In the genomic region with DNA sequence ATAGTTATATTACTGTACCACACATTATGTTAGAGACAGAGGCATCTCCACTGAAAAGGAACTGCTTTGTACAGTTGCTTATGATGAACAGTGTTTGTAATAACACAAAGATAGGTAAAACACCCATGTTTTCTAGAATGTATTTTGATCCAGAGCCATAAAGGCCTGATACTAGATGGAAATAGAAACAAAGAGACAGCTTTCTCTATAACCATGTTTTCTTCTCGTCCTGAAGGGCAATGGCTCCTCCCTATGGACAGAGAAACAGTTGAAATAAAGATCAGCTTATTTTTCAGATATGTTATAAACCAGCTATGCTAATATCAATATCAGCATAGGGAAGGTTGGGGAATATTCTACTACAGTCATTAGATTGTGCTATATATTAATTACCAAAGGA, we compare ENCODE assay signal across 10 cellular contexts.
DNase-seq lines count a peak whose midpoint lies in the region; ATAC-seq and TF ChIP-seq lines count a peak whose summit lies in the region.
"Had no signal": no experiment of that assay in that cellular context is flagged by ENCODE, and none has a peak within 500 bp of the region (broad histone marks: within the 10 kb centered on the region; RNA-seq: fewer than 3 reads in every experiment).

No MANE protein-coding gene starts in this region.

- H3K9me2 ChIP-seq in HCT116 (ENCODE audit: insufficient read depth) = no peaks in the 10 kb centered on the region

- RAD21 ChIA-PET in HCT116 (lab: Charles Lee; ENCODE audit: low non-redundant PET in 1 of 2, low total read pairs in 2 of 2, uncharacterized antibody in 2 of 2, unreplicated experiment in 2 of 2) = no interaction called here

- no TSS peak for BruUV-seq in HCT116 (replicated peaks; lab: Mats Ljungman, UMichigan)

- H3K9me3 Mint-ChIP-seq in endodermal cell = no peaks in the 10 kb centered on the region
- no peaks in the 10 kb centered on the region for H3K9me3 Mint-ChIP-seq in nephron progenitor cell

- H3K36me3 Mint-ChIP-seq in endodermal cell (ENCODE audit: low read depth) (no peaks in the 10 kb centered on the region), nephron progenitor cell (ENCODE audit: low read depth) (no peaks in the 10 kb centered on the region)
- H3K36me3 Mint-ChIP-seq: CD4-positive, CD25-positive, alpha-beta regulatory T cell had no signal

- TF ChIP-seq CTCF in 22Rv1 (IDR thresholded peaks at IDR 0.05) (peak; percentile 84), HCT116 (IDR thresholded peaks at IDR 0.05 in 2 of 3, conservative IDR thresholded peaks at IDR 0.05 in 1 of 3; ENCODE audit: borderline replicate concordance in 1 of 3, insufficient read depth in 1 of 3, low read depth in 2 of 3, low read length in 2 of 3) (peak; percentile 30 to 57 (median 49); a peak in 4 of 6 replicates), endodermal cell (conservative IDR thresholded peaks at IDR 0.05) (peak; percentile 57), ovary (IDR thresholded peaks at IDR 0.05) (no peak), nephron progenitor cell (IDR thresholded peaks at IDR 0.05) (no peak)

- peak overlapping the region; percentile 93 for H2AFZ ChIP-seq in HCT116 (ENCODE audit: low read depth, low read length, poor library complexity, severe bottlenecking)

- TF ChIP-seq RAD21 in HCT116 (IDR thresholded peaks at IDR 0.05; ENCODE audit: low read depth) = peak; percentile 79

- POLR2A ChIA-PET in HCT116 (lab: Charles Lee) = no interaction called here

- H3K4me3 Mint-ChIP-seq in endodermal cell = no peak overlapping the region
- no peak overlapping the region for H3K4me3 Mint-ChIP-seq in nephron progenitor cell
- H3K4me3 Mint-ChIP-seq: CD4-positive, CD25-positive, alpha-beta regulatory T cell had no signal

- TF ChIP-seq POLR2A in HCT116 (IDR thresholded peaks at IDR 0.05; ENCODE audit: borderline replicate concordance, extremely low read depth, insufficient read depth, insufficient read length) = no peak
- TF ChIP-seq POLR2A in ovary (IDR thresholded peaks at IDR 0.05) = no peak

- no peak overlapping the region; the same call in 1 of the 2 replicates for H3K4me2 ChIP-seq in HCT116 (ENCODE audit: low read length)

- H3K79me2 ChIP-seq in HCT116 (ENCODE audit: insufficient read depth, low read length) = no peaks in the 10 kb centered on the region

- H3K9me3 ChIP-seq in HCT116 (ENCODE audit: control insufficient read depth in 1 of 2, insufficient read depth in 1 of 2, low read depth in 1 of 2, low read length in 2 of 2) = no peaks in the 10 kb centered on the region
- no peaks in the 10 kb centered on the region for H3K9me3 ChIP-seq in endodermal cell (ENCODE audit: control insufficient read depth, low read length)
- H3K9me3 ChIP-seq in ovary = no peaks in the 10 kb centered on the region

- H3K27ac ChIP-seq in 22Rv1 (no peak overlapping the region), HCT116 (ENCODE audit: low read depth, low read length) (no peak overlapping the region), endodermal cell (ENCODE audit: low read depth, low read length) (no peak overlapping the region), ovary (no peak overlapping the region)

- DNase-seq in HCT116 (ENCODE audit: low read depth, low spot score) (peak; percentile 37), NCI-H774 (lab: John Stamatoyannopoulos, UW) (peak; percentile 68), endodermal cell (no peak), ovary (no peak), nephron progenitor cell (no peak), T-helper 9 cell (no peak)
- DNase-seq: CD4-positive, CD25-positive, alpha-beta regulatory T cell had no signal

- H3K9ac ChIP-seq in HCT116 (ENCODE audit: low read length) (no peak overlapping the region), endodermal cell (ENCODE audit: extremely low read depth, low read length, poor library complexity, severe bottlenecking) (no peak overlapping the region)

- H3K4me1 ChIP-seq in HCT116 (ENCODE audit: control insufficient read depth in 1 of 2, insufficient read depth in 2 of 2, low read length in 2 of 2) = no peaks in the 10 kb centered on the region
- H3K4me1 ChIP-seq in endodermal cell (ENCODE audit: control insufficient read depth, insufficient read depth, low read length) = no peaks in the 10 kb centered on the region
- no peaks in the 10 kb centered on the region for H3K4me1 ChIP-seq in ovary (ENCODE audit: insufficient read depth)

- H3K27me3 ChIP-seq in HCT116 (ENCODE audit: insufficient read depth, low read length) (no peaks in the 10 kb centered on the region), endodermal cell (ENCODE audit: control insufficient read depth, insufficient read depth, low read length, poor library complexity, severe bottlenecking) (no peaks in the 10 kb centered on the region), ovary (no peaks in the 10 kb centered on the region)

- no peak overlapping the region for H3K4me3 ChIP-seq in HCT116 (replicated peaks in 1 of 2; ENCODE audit: low read depth in 1 of 2, low read length in 2 of 2)
- no peak overlapping the region for H3K4me3 ChIP-seq in endodermal cell (ENCODE audit: low read length)
- H3K4me3 ChIP-seq in ovary = no peak overlapping the region
- H3K4me3 ChIP-seq: K562 had no signal

- H3K27me3 Mint-ChIP-seq in endodermal cell (ENCODE audit: insufficient read depth) = peaks cover 4% of the 10 kb centered on the region
- H3K27me3 Mint-ChIP-seq in nephron progenitor cell (ENCODE audit: low read depth, poor library complexity) = peaks cover 10% of the 10 kb centered on the region
- H3K27me3 Mint-ChIP-seq: CD4-positive, CD25-positive, alpha-beta regulatory T cell had no signal

- TF ChIP-seq EP300 in ovary (IDR thresholded peaks at IDR 0.05) = no peak

- CTCF ChIA-PET in HCT116 (lab: Charles Lee) = interaction anchor here (0.7 to 2.8 kb wide), 11 partner anchors 9 to 775 kb away, joined by 3 to 17 read pairs (median 4); no protein-coding TSS in a partner anchor

- intact Hi-C loops in HCT116 (cut with micrococcal nuclease) (loop anchor here (5.0 to 10.0 kb wide), 2 partner anchors 232 to 710 kb away; no protein-coding TSS in a partner anchor), ovary (cut with DNase I) (no loop called here)

- H3K36me3 ChIP-seq in HCT116 (ENCODE audit: control insufficient read depth in 1 of 2, insufficient read depth in 2 of 2, low read length in 2 of 2) (no peaks in the 10 kb centered on the region), endodermal cell (ENCODE audit: control insufficient read depth, insufficient read depth, low read length) (no peaks in the 10 kb centered on the region), ovary (no peaks in the 10 kb centered on the region)

- H4K20me1 ChIP-seq in HCT116 (ENCODE audit: insufficient read depth) = no peaks in the 10 kb centered on the region

- H3K4me1 Mint-ChIP-seq in endodermal cell (no peaks in the 10 kb centered on the region), nephron progenitor cell (no peaks in the 10 kb centered on the region)
- H3K4me1 Mint-ChIP-seq: CD4-positive, CD25-positive, alpha-beta regulatory T cell had no signal

- 75% methylated on average over 1 of the region's 1 CpG; no CpG with 5 or more reads in 1 of the 2 experiments for WGBS in endodermal cell (ENCODE audit: insufficient coverage in 1 of 2, insufficient read length in 1 of 2), 2 experiments
- WGBS in ovary, 3 donors = 3 to 6% (median 5%) methylated on average over 1 of the region's 1 CpG

- H3K27ac Mint-ChIP-seq in endodermal cell (no peak overlapping the region), nephron progenitor cell (no peak overlapping the region)
- H3K27ac Mint-ChIP-seq: CD4-positive, CD25-positive, alpha-beta regulatory T cell had no signal

- ATAC-seq in HCT116 (peak; percentile 64), HG02884 (IDR thresholded peaks at IDR 0.05; ENCODE audit: unreplicated experiment) (no peak)
- ATAC-seq: K562 had no signal

TF ChIP-seq in HCT116, 20 proteins besides CTCF, POLR2A, EP300 and RAD21 (continues in another document):
- no peak for TF ChIP-seq REST (IDR thresholded peaks at IDR 0.05; ENCODE audit: low read depth)
- TF ChIP-seq YY1 (IDR thresholded peaks at IDR 0.05; ENCODE audit: extremely low read depth, insufficient replicate concordance, low read depth, low read length) = no peak
- TF ChIP-seq POLR2AphosphoS5 (IDR thresholded peaks at IDR 0.05; ENCODE audit: low read depth, low read length) = no peak

Comparison
In these comparisons a context has a peak if more than half of its experiments do, and no peak if none do; other contexts are left out.
1. CTCF ChIP-seq: peak in 22Rv1 (single experiment), HCT116 (3 of 3) and endodermal cell (single experiment); none in ovary (0 of 3) and nephron progenitor cell (single experiment).
2. DNase-seq: peak in HCT116 (single experiment) and NCI-H774 (single experiment); none in endodermal cell (single experiment), ovary (0 of 5), nephron progenitor cell (single experiment) and T-helper 9 cell (single experiment).